Comparison of ENCODE assay signal across 8 cellular contexts in the genomic region with DNA sequence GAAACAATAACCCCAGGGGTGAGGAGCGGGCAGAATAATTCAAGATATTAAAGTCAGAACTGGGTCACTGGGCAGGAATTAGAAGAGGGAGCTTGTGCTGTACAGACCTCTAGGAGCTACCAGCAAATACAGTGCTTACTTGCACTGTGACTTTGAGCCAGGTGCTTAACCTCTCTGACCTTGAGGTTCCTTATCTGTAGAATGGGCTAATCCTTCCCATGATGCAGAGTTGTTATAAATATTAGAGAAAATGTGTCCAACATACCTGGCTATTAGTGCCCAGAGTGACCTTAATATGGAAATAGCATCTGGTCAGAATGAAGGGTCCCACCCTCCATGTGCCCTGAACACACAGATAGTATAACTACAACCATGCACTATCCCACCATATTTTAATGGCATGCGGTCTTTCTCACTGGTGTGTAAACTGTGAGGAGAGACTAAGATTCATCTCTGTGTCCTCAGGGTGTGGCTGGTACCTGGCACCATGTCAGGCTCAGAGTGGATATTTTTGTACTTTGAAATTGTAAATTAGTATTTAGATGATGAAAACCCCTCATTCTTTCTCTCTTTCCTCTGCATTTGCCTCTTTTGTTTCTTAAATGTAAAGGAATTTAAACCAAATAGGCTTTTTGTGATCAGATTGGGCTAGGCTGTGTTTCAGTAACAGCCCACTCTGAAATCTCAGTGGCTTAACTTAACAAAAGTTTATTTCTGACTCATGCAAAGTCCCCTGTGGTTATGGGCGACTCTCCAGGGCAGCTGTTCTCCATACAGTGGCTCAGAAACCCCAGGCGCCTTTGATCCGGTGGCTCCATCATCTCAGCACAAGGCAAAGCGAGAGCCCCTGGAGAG. TPM values are rescaled to one million over a fixed set of nuclear protein-coding genes. Genes with fewer than 3 reads are reported as not detected.
DNase-seq lines count a peak whose midpoint lies in the region; ATAC-seq and TF ChIP-seq lines count a peak whose summit lies in the region.

No MANE protein-coding gene starts in this region.

- H3K27ac Mint-ChIP-seq in WTC11: peak overlapping the region; percentile 28; the same call in 1 of the 2 replicates

- DNase-seq in WTC11 (ENCODE audit: low spot score) (no peak), non-pigmented ciliary epithelial cell (ENCODE audit: low read depth) (peak; percentile 70), pons (ENCODE audit: low spot score) (no peak), DMS79 treated with DMSO at 0.1 percent for 48 hours (lab: John Stamatoyannopoulos, UW) (no peak)
- no peak for DNase-seq in stimulated activated CD4-positive, alpha-beta T cell treated with anti-CD3 and anti-CD28 coated beads, Interleukin-4, amount 100 ng/mL, for 4 hours

- H3K4me1 Mint-ChIP-seq in WTC11: peaks cover 6% of the 10 kb centered on the region

- no peaks in the 10 kb centered on the region for H3K36me3 Mint-ChIP-seq in WTC11

- POLR2A ChIA-PET in WTC11 (lab: Charles Lee): interaction anchor here (1.4 kb wide), 1 partner anchor 10 kb away, joined by 3 read pairs; no protein-coding TSS in a partner anchor

- H3K4me3 Mint-ChIP-seq in WTC11: no peak overlapping the region

- ATAC-seq in GM18867 (IDR thresholded peaks at IDR 0.05; ENCODE audit: unreplicated experiment) (peak; percentile 57), HG03342 (IDR thresholded peaks at IDR 0.05; ENCODE audit: unreplicated experiment) (peak; percentile 49), WTC11 (peak; percentile 63; the same call in 1 of the 2 replicates), GM21529 (IDR thresholded peaks at IDR 0.05; ENCODE audit: unreplicated experiment) (no peak)

- no peak for TF ChIP-seq CTCF in WTC11 (IDR thresholded peaks at IDR 0.05)

- H3K9me3 Mint-ChIP-seq in WTC11: no peaks in the 10 kb centered on the region

- no peaks in the 10 kb centered on the region; the same call in 1 of the 2 replicates for H3K27me3 Mint-ChIP-seq in WTC11 (ENCODE audit: low read depth)

- CTCF ChIA-PET in WTC11 (lab: Charles Lee): interaction anchor here (0.9 to 1.3 kb wide), 2 partner anchors 15 to 39 kb away, joined by 3 read pairs; no protein-coding TSS in a partner anchor

TF ChIP-seq in WTC11, 78 proteins besides CTCF, POLR2A, EP300 and RAD21:
- TF ChIP-seq MYBL2 (CRISPR knock-in tag; IDR thresholded peaks at IDR 0.05) (no peak), GABPB1 (CRISPR knock-in tag; IDR thresholded peaks at IDR 0.05) (no peak), ZNF423 (CRISPR knock-in tag; IDR thresholded peaks at IDR 0.05) (peak; percentile 93), SMAD3 (CRISPR knock-in tag; IDR thresholded peaks at IDR 0.05; ENCODE audit: borderline replicate concordance) (no peak)
- TF ChIP-seq, protein P1, sequence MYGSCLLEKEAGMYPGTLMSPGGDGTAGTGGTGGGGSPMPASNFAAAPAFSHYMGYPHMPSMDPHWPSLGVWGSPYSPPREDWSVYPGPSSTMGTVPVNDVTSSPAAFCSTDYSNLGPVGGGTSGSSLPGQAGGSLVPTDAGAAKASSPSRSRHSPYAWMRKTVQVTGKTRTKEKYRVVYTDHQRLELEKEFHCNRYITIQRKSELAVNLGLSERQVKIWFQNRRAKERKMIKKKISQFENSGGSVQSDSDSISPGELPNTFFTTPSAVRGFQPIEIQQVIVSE (CRISPR knock-in tag; IDR thresholded peaks at IDR 0.05; ENCODE audit: borderline replicate concordance): no peak

RNA-seq across cellular contexts. Expression of gene ROR1, which starts 60.0 kb away (rescaled TPM):
- 54.6 to 56.3 TPM (median 55.2 TPM) in 3 replicates for total RNA-seq in WTC11 (2021)
